In the genomic region with DNA sequence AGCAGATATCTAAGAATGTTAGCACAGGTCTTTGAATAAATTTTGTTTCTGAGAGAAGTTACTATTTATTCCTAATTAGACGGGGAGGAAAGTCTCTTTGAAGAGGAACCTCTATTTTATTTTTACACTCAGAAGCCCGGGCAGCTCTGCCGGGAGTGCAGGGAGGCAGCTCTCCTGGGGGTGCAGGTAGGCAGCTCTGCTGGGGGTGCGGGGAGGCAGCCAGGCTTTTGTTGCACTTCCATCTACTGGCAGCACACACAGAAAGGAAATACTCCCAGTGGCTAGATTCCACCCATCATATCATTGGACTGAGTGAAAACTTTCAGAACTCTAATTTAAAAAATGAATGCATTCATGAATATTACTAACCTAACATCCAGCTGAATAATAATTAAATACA, we compare ENCODE assay signal across 25 cellular contexts. TPM values are rescaled to one million over a fixed set of nuclear protein-coding genes. Genes with fewer than 3 reads are reported as not detected.
DNase-seq lines count a peak whose midpoint lies in the region; ATAC-seq, FAIRE-seq and TF ChIP-seq lines count a peak whose summit lies in the region.
"Had no signal": no experiment of that assay in that cellular context is flagged by ENCODE, and none has a peak within 500 bp of the region (broad histone marks: within the 10 kb centered on the region; RNA-seq: fewer than 3 reads in every experiment).

No MANE protein-coding gene starts in this region.

- peaks cover 0 to 3% of the 10 kb centered on the region in 2 experiments; a peak in 1 of 4 replicates for H3K79me1 ChIP-seq in IMR-90 (ENCODE audit: low read depth in 1 of 2, low read length in 2 of 2)
- H3K79me1 ChIP-seq in mesenchymal stem cell (replicated peaks; ENCODE audit: low read length, poor library complexity, severe bottlenecking): no peaks in the 10 kb centered on the region

- H2BK120ac ChIP-seq in IMR-90 (ENCODE audit: low read depth, low read length) (peak overlapping the region; percentile 94; the same call in 1 of the 2 replicates), mesenchymal stem cell (ENCODE audit: low read depth, low read length) (no peak overlapping the region)

- no peak for TF ChIP-seq CTCF in IMR-90 (conservative IDR thresholded peaks at IDR 0.05; ENCODE audit: low read depth, low read length)
- TF ChIP-seq CTCF in bronchial epithelial cell (IDR thresholded peaks at IDR 0.05; ENCODE audit: insufficient read depth, low read length, severe bottlenecking): no peak
- no peak for TF ChIP-seq CTCF in tibial nerve (IDR thresholded peaks at IDR 0.05)

- no peaks in the 10 kb centered on the region for H4K20me1 ChIP-seq in IMR-90 (ENCODE audit: insufficient read depth, low read length)

- in situ Hi-C loops in IMR-90 (cut with MboI; ENCODE audit: low sequenced_read_pairs): no loop called here

- FAIRE-seq in bronchial epithelial cell (lab: Jason Lieb, UNC): no peak
- FAIRE-seq: H54 had no signal

- dilution Hi-C loops in IMR-90 (cut with HindIII; ENCODE audit: low sequenced_read_pairs, unreplicated experiment): no loop called here

- peak overlapping the region; percentile 78 for H2BK5ac ChIP-seq in IMR-90 (ENCODE audit: low read depth, low read length, poor library complexity, severe bottlenecking)
- H2BK5ac ChIP-seq in mesenchymal stem cell (ENCODE audit: low read depth, low read length, poor library complexity, severe bottlenecking): peak overlapping the region; percentile 74

- POLR2A ChIA-PET in IMR-90 (lab: Charles Lee; ENCODE audit: unreplicated experiment): interaction anchor here (0.9 to 2.7 kb wide), 2 partner anchors 78 to 81 kb away, joined by 4 to 9 read pairs; partner anchors contain the start of gene EIF3F
- POLR2A ChIA-PET in naive thymus-derived CD8-positive, alpha-beta T cell (lab: Charles Lee): no interaction called here

- H3K56ac ChIP-seq in IMR-90 (ENCODE audit: extremely low read depth, insufficient read depth, low read length): no peak overlapping the region

- H3K4ac ChIP-seq in IMR-90 (ENCODE audit: low read depth, low read length): peak overlapping the region; percentile 71; the same call in 1 of the 2 replicates
- H3K4ac ChIP-seq in mesenchymal stem cell (ENCODE audit: low read depth in 1 of 2, low read length in 2 of 2): no peak overlapping the region

- H3K23ac ChIP-seq in IMR-90 (ENCODE audit: low read depth, low read length) (no peak overlapping the region), mesenchymal stem cell (ENCODE audit: low read length in 2 of 2) (no peak overlapping the region)

- H3K27me3 ChIP-seq in IMR-90 (ENCODE audit: control insufficient read depth, insufficient read depth, low read length) (no peaks in the 10 kb centered on the region), bronchial epithelial cell (ENCODE audit: control insufficient read depth, insufficient read depth, low read length) (no peaks in the 10 kb centered on the region), mesenchymal stem cell (ENCODE audit: control insufficient read depth in 1 of 2, insufficient read depth in 1 of 2, low read length in 2 of 2) (peaks cover 0 to 12% of the 10 kb centered on the region in 2 experiments), tibial nerve (peaks cover 0 to 6% of the 10 kb centered on the region in 2 donors)
- H3K27me3 ChIP-seq: ovary had no signal

- BruUV-seq in IMR-90 (replicated peaks; lab: Mats Ljungman, UMichigan): no TSS peak

- H3K4me3 ChIP-seq in IMR-90 (ENCODE audit: insufficient read depth, low read depth, low read length) (no peak overlapping the region), bronchial epithelial cell (ENCODE audit: low read depth, low read length) (peak overlapping the region; percentile 14), mesenchymal stem cell (ENCODE audit: insufficient read depth in 1 of 2, low read depth in 1 of 2, low read length in 2 of 2) (no peak overlapping the region), tibial nerve (no peak overlapping the region)
- H3K4me3 ChIP-seq: heart right ventricle, ovary had no signal

- no peak for TF ChIP-seq POLR2A in IMR-90 (IDR thresholded peaks at IDR 0.05; ENCODE audit: low read depth, low read length)
- TF ChIP-seq POLR2A in tibial nerve (IDR thresholded peaks at IDR 0.05): no peak

- intact Hi-C loops in IMR-90 (cut with micrococcal nuclease): no loop called here

- H3K27me3 Mint-ChIP-seq in naive thymus-derived CD8-positive, alpha-beta T cell: peaks cover 6 to 59% (median 20%) of the 10 kb centered on the region in 5 donors

- H2AK5ac ChIP-seq in IMR-90 (ENCODE audit: low read depth, low read length) (peak overlapping the region; percentile 34; the same call in 1 of the 2 replicates), mesenchymal stem cell (ENCODE audit: low read length, severe bottlenecking) (no peak overlapping the region)

- peaks cover 5% of the 10 kb centered on the region; the same call in 1 of the 2 replicates for H3K9me1 ChIP-seq in IMR-90 (ENCODE audit: insufficient read depth, low read length)

- CTCF ChIA-PET in IMR-90 (lab: Yijun Ruan, JAX): interaction anchor here (0.6 to 5.4 kb wide), 5 partner anchors 15 to 193 kb away, joined by 3 to 79 read pairs (median 14); partner anchors contain the start of gene EIF3F

- WGBS in IMR-90 (ENCODE audit: extremely low coverage in 2 of 2, insufficient read length in 1 of 2), 2 experiments: no CpG with 5 or more reads among the region's 4 CpGs
- WGBS in mesenchymal stem cell: 36% methylated on average over 2 of the region's 4 CpGs
- 31 to 36% methylated on average over 4 of the region's 4 CpGs for WGBS in tibial nerve, 2 donors

- peak overlapping the region; percentile 91 for H4K5ac ChIP-seq in IMR-90 (ENCODE audit: low read depth, low read length)

- peak overlapping the region; percentile 69 for H2BK20ac ChIP-seq in IMR-90 (ENCODE audit: low read depth, low read length)

- H3K4me2 ChIP-seq in IMR-90 (ENCODE audit: low read depth, low read length) (no peak overlapping the region), mesenchymal stem cell (ENCODE audit: low read length, poor library complexity, severe bottlenecking) (no peak overlapping the region)

- no peaks in the 10 kb centered on the region for H3K9me3 Mint-ChIP-seq in naive thymus-derived CD8-positive, alpha-beta T cell
- H3K9me3 Mint-ChIP-seq: activated CD4-positive, alpha-beta memory T cell treated with anti-CD3 and anti-CD28 coated beads, Interleukin-2, amount 10 ng/mL, durations not matched to agents 7 days and 5 days; activated naive CD8-positive, alpha-beta T cell treated with anti-CD3 and anti-CD28 coated beads, Interleukin-2, amount 10 ng/mL, durations not matched to agents 7 days and 5 days; activated T-cell treated with anti-CD3 and anti-CD28 coated beads, Interleukin-2, amount 50 U/mL, for 24 hours had no signal

- H4K8ac ChIP-seq in IMR-90 (ENCODE audit: low read depth in 2 of 2, low read length in 2 of 2) (peak overlapping the region; percentile 80 to 85; a peak in 3 of 4 replicates), mesenchymal stem cell (ENCODE audit: low read length) (no peak overlapping the region)

- H2AFZ ChIP-seq in IMR-90 (replicated peaks; ENCODE audit: low read length, poor library complexity): no peak overlapping the region
- no peak overlapping the region for H2AFZ ChIP-seq in mesenchymal stem cell (ENCODE audit: low read depth, low read length)

- H3K4me1 Mint-ChIP-seq in naive thymus-derived CD8-positive, alpha-beta T cell: no peaks in the 10 kb centered on the region
- H3K4me1 Mint-ChIP-seq: activated CD4-positive, alpha-beta memory T cell treated with anti-CD3 and anti-CD28 coated beads, Interleukin-2, amount 10 ng/mL, durations not matched to agents 7 days and 5 days had no signal

- H2AK9ac ChIP-seq in IMR-90 (replicated peaks; ENCODE audit: low read depth, low read length, poor library complexity): peak overlapping the region; percentile 31

- no peak for TF ChIP-seq EP300 in tibial nerve (IDR thresholded peaks at IDR 0.05)

- H3K36me3 Mint-ChIP-seq in naive thymus-derived CD8-positive, alpha-beta T cell: no peaks in the 10 kb centered on the region
- H3K36me3 Mint-ChIP-seq: activated naive CD8-positive, alpha-beta T cell treated with anti-CD3 and anti-CD28 coated beads, Interleukin-2, amount 10 ng/mL, durations not matched to agents 7 days and 5 days had no signal

- H3K27ac Mint-ChIP-seq in naive thymus-derived CD8-positive, alpha-beta T cell: no peak overlapping the region
- H3K27ac Mint-ChIP-seq: activated CD4-positive, alpha-beta memory T cell treated with anti-CD3 and anti-CD28 coated beads, Interleukin-2, amount 10 ng/mL, durations not matched to agents 7 days and 5 days; activated naive CD8-positive, alpha-beta T cell treated with anti-CD3 and anti-CD28 coated beads, Interleukin-2, amount 10 ng/mL, durations not matched to agents 7 days and 5 days; activated T-cell treated with anti-CD3 and anti-CD28 coated beads, Interleukin-2, amount 50 U/mL, for 24 hours had no signal

- H3K18ac ChIP-seq in IMR-90 (ENCODE audit: low read depth, low read length) (peak overlapping the region; percentile 90), mesenchymal stem cell (ENCODE audit: low read depth in 1 of 2, low read length in 2 of 2) (no peak overlapping the region)

- DNase-seq in IMR-90 (no peak), bronchial epithelial cell (ENCODE audit: low read depth) (peak; percentile 49), mesenchymal stem cell (no peak), tibial nerve (ENCODE audit: low spot score in 2 of 2) (no peak), NCI-H1092 treated with DMSO at 0.1 percent for 48 hours (lab: John Stamatoyannopoulos, UW) (no peak)
- DNase-seq in naive thymus-derived CD8-positive, alpha-beta T cell: no peak
- DNase-seq: activated CD4-positive, alpha-beta memory T cell treated with anti-CD3 and anti-CD28 coated beads, Interleukin-2, amount 10 ng/mL, durations not matched to agents 7 days and 5 days; activated naive CD8-positive, alpha-beta T cell treated with anti-CD3 and anti-CD28 coated beads, Interleukin-2, amount 10 ng/mL, durations not matched to agents 7 days and 5 days; activated T-cell treated with anti-CD3 and anti-CD28 coated beads, Interleukin-2, amount 50 U/mL, for 24 hours; BE2C; heart right ventricle; NCI-H1694; NCI-H226; NK-92 treated with Interleukin-12 subunit alpha and Interleukin-12 subunit beta, amount 100 ng/mL, for 24 hours; ovary; stimulated activated CD4-positive, alpha-beta T cell treated with anti-CD3 and anti-CD28 coated beads, Interleukin-4, amount 100 ng/mL, for 1 hour; T-helper 1 cell had no signal

- H2BK15ac ChIP-seq in IMR-90 (ENCODE audit: low read depth, low read length): peak overlapping the region; percentile 62; the same call in 2 of the 3 replicates
- no peak overlapping the region for H2BK15ac ChIP-seq in mesenchymal stem cell (ENCODE audit: low read depth, poor library complexity, severe bottlenecking)

- H2BK12ac ChIP-seq in mesenchymal stem cell (ENCODE audit: low read length in 2 of 2): no peak overlapping the region

- H3K36me3 ChIP-seq in IMR-90 (ENCODE audit: control insufficient read depth, insufficient read depth, low read length) (no peaks in the 10 kb centered on the region), bronchial epithelial cell (ENCODE audit: control insufficient read depth, insufficient read depth, low read length) (no peaks in the 10 kb centered on the region), mesenchymal stem cell (ENCODE audit: control insufficient read depth in 1 of 2, insufficient read depth in 2 of 2, low read depth in 1 of 2, low read length in 2 of 2) (no peaks in the 10 kb centered on the region), tibial nerve (no peaks in the 10 kb centered on the region)
- H3K36me3 ChIP-seq: BE2C, heart right ventricle, ovary had no signal

- H3K27ac ChIP-seq in IMR-90 (ENCODE audit: insufficient read depth, low read length) (peak overlapping the region; percentile 35), mesenchymal stem cell (ENCODE audit: low read length, poor library complexity, severe bottlenecking) (peak overlapping the region; percentile 70), tibial nerve (no peak overlapping the region)
- H3K27ac ChIP-seq: heart right ventricle, ovary, VCaP had no signal

- H3K4me1 ChIP-seq in IMR-90 (ENCODE audit: control insufficient read depth, insufficient read depth, low read length) (peaks cover 9% of the 10 kb centered on the region), mesenchymal stem cell (ENCODE audit: control insufficient read depth, insufficient read depth, low read depth, low read length) (peaks cover 8% of the 10 kb centered on the region), tibial nerve (no peaks in the 10 kb centered on the region)
- H3K4me1 ChIP-seq: BE2C, heart right ventricle had no signal

- H3K9me3 ChIP-seq in IMR-90 (ENCODE audit: control insufficient read depth, insufficient read depth, low read length) (no peaks in the 10 kb centered on the region), mesenchymal stem cell (ENCODE audit: control insufficient read depth, low read length) (no peaks in the 10 kb centered on the region), tibial nerve (no peaks in the 10 kb centered on the region)
- H3K9me3 ChIP-seq: BE2C, heart right ventricle, ovary had no signal

- ATAC-seq in IMR-90 (ENCODE audit: low read depth) (no peak), HG03159 (IDR thresholded peaks at IDR 0.05; ENCODE audit: unreplicated experiment) (no peak)
- no peak for ATAC-seq in naive thymus-derived CD8-positive, alpha-beta T cell
- ATAC-seq: heart right ventricle, Right ventricle myocardium inferior had no signal

- H3K14ac ChIP-seq in IMR-90 (replicated peaks; ENCODE audit: low read depth, low read length): peak overlapping the region; percentile 70; the same call in 1 of the 2 replicates
- no peak overlapping the region for H3K14ac ChIP-seq in mesenchymal stem cell (ENCODE audit: low read length in 2 of 2)

- peak overlapping the region; percentile 62 for H4K91ac ChIP-seq in IMR-90 (ENCODE audit: insufficient read depth, low read depth, low read length)
- H4K91ac ChIP-seq in mesenchymal stem cell (ENCODE audit: low read length): no peak overlapping the region

- H3K4me3 Mint-ChIP-seq in naive thymus-derived CD8-positive, alpha-beta T cell: no peak overlapping the region
- H3K4me3 Mint-ChIP-seq: activated CD4-positive, alpha-beta memory T cell treated with anti-CD3 and anti-CD28 coated beads, Interleukin-2, amount 10 ng/mL, durations not matched to agents 7 days and 5 days; activated naive CD8-positive, alpha-beta T cell treated with anti-CD3 and anti-CD28 coated beads, Interleukin-2, amount 10 ng/mL, durations not matched to agents 7 days and 5 days; activated T-cell treated with anti-CD3 and anti-CD28 coated beads, Interleukin-2, amount 50 U/mL, for 24 hours had no signal

- H3K9ac ChIP-seq in IMR-90 (ENCODE audit: low read depth, low read length) (no peak overlapping the region; the same call in 1 of the 2 replicates), mesenchymal stem cell (ENCODE audit: low read length) (no peak overlapping the region)

- no peak for TF ChIP-seq RAD21 in IMR-90 (IDR thresholded peaks at IDR 0.05; ENCODE audit: low read length)

RNA-seq across cellular contexts. Expression of gene OR10A6, which starts 24.6 kb away (rescaled TPM):
- not detected in 2 replicates for total RNA-seq in IMR-90 (2012; rRNA removed)
- 0.14 and 0.19 TPM in 2 replicates for polyA plus RNA-seq in IMR-90 (2012; rRNA removed)
- polyA plus RNA-seq in IMR-90 (2012; cell fraction: cytosol; rRNA removed): 0.03 TPM in 1 of 2 replicates, not detected in the other
- 0.09 and 1.0 TPM in 2 replicates for polyA plus RNA-seq in IMR-90 (2012; cell fraction: nucleus; rRNA removed; ENCODE audit: low replicate concordance)
- not detected in 2 replicates for total RNA-seq in bronchial epithelial cell
- not detected for polyA plus RNA-seq in mesenchymal stem cell (2013, experiment 1 of 2)
- polyA plus RNA-seq in mesenchymal stem cell (2013, experiment 2 of 2): not detected
- not detected for total RNA-seq in tibial nerve
- not detected for total RNA-seq in naive thymus-derived CD8-positive, alpha-beta T cell
- not detected for polyA plus RNA-seq in naive thymus-derived CD8-positive, alpha-beta T cell
- total RNA-seq: activated CD4-positive, alpha-beta memory T cell treated with anti-CD3 and anti-CD28 coated beads, Interleukin-2, amount 10 ng/mL, durations not matched to agents 7 days and 5 days; activated naive CD8-positive, alpha-beta T cell treated with anti-CD3 and anti-CD28 coated beads, Interleukin-2, amount 10 ng/mL, durations not matched to agents 7 days and 5 days; cardiac septum; heart right ventricle; HT-29; kidney epithelial cell; ovary; Right ventricle myocardium inferior; temporal lobe had no signal
- polyA plus RNA-seq: heart right ventricle, ovary had no signal

RNA-seq across cellular contexts. Expression of gene OR10A3, which starts 35.0 kb away (rescaled TPM):
- total RNA-seq in IMR-90 (2012; rRNA removed) (under 0.01 TPM in 1 of 2 replicates, not detected in the other), bronchial epithelial cell (not detected in 2 replicates), tibial nerve (not detected)
- polyA plus RNA-seq in IMR-90 (2012; rRNA removed): 0.03 and 0.13 TPM in 2 replicates
- polyA plus RNA-seq in IMR-90 (2012; cell fraction: cytosol; rRNA removed): not detected in 2 replicates
- polyA plus RNA-seq in IMR-90 (2012; cell fraction: nucleus; rRNA removed; ENCODE audit: low replicate concordance): 0.12 and 1.1 TPM in 2 replicates
- polyA plus RNA-seq in mesenchymal stem cell (2013, experiment 1 of 2): not detected
- polyA plus RNA-seq in mesenchymal stem cell (2013, experiment 2 of 2): not detected
- total RNA-seq in naive thymus-derived CD8-positive, alpha-beta T cell: not detected
- not detected for polyA plus RNA-seq in naive thymus-derived CD8-positive, alpha-beta T cell
- total RNA-seq: activated CD4-positive, alpha-beta memory T cell treated with anti-CD3 and anti-CD28 coated beads, Interleukin-2, amount 10 ng/mL, durations not matched to agents 7 days and 5 days; activated naive CD8-positive, alpha-beta T cell treated with anti-CD3 and anti-CD28 coated beads, Interleukin-2, amount 10 ng/mL, durations not matched to agents 7 days and 5 days; cardiac septum; heart right ventricle; HT-29; kidney epithelial cell; ovary; Right ventricle myocardium inferior; temporal lobe had no signal
- polyA plus RNA-seq: heart right ventricle, ovary had no signal

RNA-seq across cellular contexts. Expression of gene NLRP10, which starts 58.8 kb away (rescaled TPM):
- total RNA-seq in IMR-90 (2012; rRNA removed) (25.6 and 36.7 TPM in 2 replicates), bronchial epithelial cell (under 0.01 and 3.1 TPM in 2 replicates), tibial nerve (under 1 TPM in 2 of 4 donors, not detected in 2; 0.44 to 0.60 TPM)
- 5.8 and 6.5 TPM in 2 replicates for polyA plus RNA-seq in IMR-90 (2012; rRNA removed)
- polyA plus RNA-seq in IMR-90 (2012; cell fraction: cytosol; rRNA removed): 4.6 and 5.6 TPM in 2 replicates
- 2.4 and 2.5 TPM in 2 replicates for polyA plus RNA-seq in IMR-90 (2012; cell fraction: nucleus; rRNA removed; ENCODE audit: low replicate concordance)
- polyA plus RNA-seq in mesenchymal stem cell (2013, experiment 1 of 2): not detected
- not detected for polyA plus RNA-seq in mesenchymal stem cell (2013, experiment 2 of 2)
- not detected for total RNA-seq in naive thymus-derived CD8-positive, alpha-beta T cell
- not detected for polyA plus RNA-seq in naive thymus-derived CD8-positive, alpha-beta T cell
- total RNA-seq: activated CD4-positive, alpha-beta memory T cell treated with anti-CD3 and anti-CD28 coated beads, Interleukin-2, amount 10 ng/mL, durations not matched to agents 7 days and 5 days; activated naive CD8-positive, alpha-beta T cell treated with anti-CD3 and anti-CD28 coated beads, Interleukin-2, amount 10 ng/mL, durations not matched to agents 7 days and 5 days; cardiac septum; heart right ventricle; HT-29; kidney epithelial cell; ovary; Right ventricle myocardium inferior; temporal lobe had no signal
- polyA plus RNA-seq: heart right ventricle, ovary had no signal

Comparison
In these comparisons a context has a peak if more than half of its experiments do, and no peak if none do; other contexts are left out.
1. H3K27ac ChIP-seq: peak in IMR-90 (single experiment) and mesenchymal stem cell (single experiment); none in tibial nerve (0 of 4).